Comparison of ENCODE assay signal across 1 cellular context in the genomic region with DNA sequence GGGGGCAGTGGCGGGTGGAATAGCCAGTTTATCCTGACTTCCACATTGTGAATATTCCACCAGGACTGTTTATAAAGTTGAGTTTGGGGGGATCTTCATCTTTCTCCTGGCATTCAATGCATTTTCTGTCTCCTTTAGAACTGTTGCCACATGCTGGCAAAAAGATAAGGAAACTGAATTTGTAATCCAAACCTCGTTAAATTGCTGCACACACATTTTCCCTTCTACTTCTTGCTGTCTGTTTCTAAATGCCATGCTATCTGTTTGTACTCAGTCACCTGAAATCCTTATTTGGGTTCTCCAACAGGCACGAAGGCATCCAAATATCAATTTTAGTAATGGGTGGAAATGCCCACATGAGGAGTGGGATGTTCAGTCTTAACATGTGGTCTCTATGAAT.
TF ChIP-seq lines count a peak whose summit lies in the region.

No MANE protein-coding gene starts in this region.

TF ChIP-seq in A549, 52 proteins besides CTCF, POLR2A, EP300 and RAD21 (continued from another document):
- TF ChIP-seq, protein P1, sequence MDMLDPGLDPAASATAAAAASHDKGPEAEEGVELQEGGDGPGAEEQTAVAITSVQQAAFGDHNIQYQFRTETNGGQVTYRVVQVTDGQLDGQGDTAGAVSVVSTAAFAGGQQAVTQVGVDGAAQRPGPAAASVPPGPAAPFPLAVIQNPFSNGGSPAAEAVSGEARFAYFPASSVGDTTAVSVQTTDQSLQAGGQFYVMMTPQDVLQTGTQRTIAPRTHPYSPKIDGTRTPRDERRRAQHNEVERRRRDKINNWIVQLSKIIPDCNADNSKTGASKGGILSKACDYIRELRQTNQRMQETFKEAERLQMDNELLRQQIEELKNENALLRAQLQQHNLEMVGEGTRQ (IDR thresholded peaks at IDR 0.05) = no peak
- TF ChIP-seq, protein P2, sequence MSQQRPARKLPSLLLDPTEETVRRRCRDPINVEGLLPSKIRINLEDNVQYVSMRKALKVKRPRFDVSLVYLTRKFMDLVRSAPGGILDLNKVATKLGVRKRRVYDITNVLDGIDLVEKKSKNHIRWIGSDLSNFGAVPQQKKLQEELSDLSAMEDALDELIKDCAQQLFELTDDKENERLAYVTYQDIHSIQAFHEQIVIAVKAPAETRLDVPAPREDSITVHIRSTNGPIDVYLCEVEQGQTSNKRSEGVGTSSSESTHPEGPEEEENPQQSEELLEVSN (IDR thresholded peaks at IDR 0.05; ENCODE audit: borderline replicate concordance, low read depth) = no peak
- TF ChIP-seq CHD2 (IDR thresholded peaks at IDR 0.05; ENCODE audit: low read length, partially characterized antibody) = no peak
- no peak for TF ChIP-seq SREBF2 (IDR thresholded peaks at IDR 0.05)
- TF ChIP-seq, protein P3, sequence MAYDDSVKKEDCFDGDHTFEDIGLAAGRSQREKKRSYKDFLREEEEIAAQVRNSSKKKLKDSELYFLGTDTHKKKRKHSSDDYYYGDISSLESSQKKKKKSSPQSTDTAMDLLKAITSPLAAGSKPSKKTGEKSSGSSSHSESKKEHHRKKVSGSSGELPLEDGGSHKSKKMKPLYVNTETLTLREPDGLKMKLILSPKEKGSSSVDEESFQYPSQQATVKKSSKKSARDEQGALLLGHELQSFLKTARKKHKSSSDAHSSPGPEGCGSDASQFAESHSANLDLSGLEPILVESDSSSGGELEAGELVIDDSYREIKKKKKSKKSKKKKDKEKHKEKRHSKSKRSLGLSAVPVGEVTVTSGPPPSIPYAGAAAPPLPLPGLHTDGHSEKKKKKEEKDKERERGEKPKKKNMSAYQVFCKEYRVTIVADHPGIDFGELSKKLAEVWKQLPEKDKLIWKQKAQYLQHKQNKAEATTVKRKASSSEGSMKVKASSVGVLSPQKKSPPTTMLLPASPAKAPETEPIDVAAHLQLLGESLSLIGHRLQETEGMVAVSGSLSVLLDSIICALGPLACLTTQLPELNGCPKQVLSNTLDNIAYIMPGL (CRISPR knock-in tag; IDR thresholded peaks at IDR 0.05; ENCODE audit: borderline replicate concordance) = no peak
TF ChIP-seq in A549: peak in this region for 0.
